ENCODE assay signal across 9 cellular contexts in genomic region chr17:35063514-35064223, GRCh38. TPM values are rescaled to one million over a fixed set of nuclear protein-coding genes. Genes with fewer than 3 reads are reported as not detected.
A peak's percentile ranks its signal among the peaks of the same experiment; 100 is the strongest.
DNase-seq lines count a peak whose midpoint lies in the region; ATAC-seq, FAIRE-seq and TF ChIP-seq lines count a peak whose summit lies in the region.
"Had no signal": no experiment of that assay in that cellular context is flagged by ENCODE, and none has a peak within 500 bp of the region (broad histone marks: within the 10 kb centered on the region; RNA-seq: fewer than 3 reads in every experiment).

RFFL (minus strand) TSS chr17:35063707; CDS start chr17:35026553, 37,154 bp downstream.

- H3K9me3 ChIP-seq in WERI-Rb-1 (ENCODE audit: severe bottlenecking), result no peaks in the 10 kb centered on the region
- no peaks in the 10 kb centered on the region for H3K9me3 ChIP-seq in spleen

- ATAC-seq in HG02970 (IDR thresholded peaks at IDR 0.05; ENCODE audit: low FRiP score, unreplicated experiment), result peak; percentile 80

- DNase-seq in NCI-H1694 (lab: John Stamatoyannopoulos, UW), result peak; percentile 18
- DNase-seq in NCI-H1694 treated with DMSO at 0.1 percent for 48 hours (lab: John Stamatoyannopoulos, UW), result no peak
- DNase-seq in NCI-H2107 (lab: John Stamatoyannopoulos, UW), result peak; percentile 80
- peak; percentile 60 for DNase-seq in WERI-Rb-1
- DNase-seq in bronchial epithelial cell (ENCODE audit: low read depth), result peak; percentile 99
- peak; percentile 89 for DNase-seq in inferior parietal cortex (ENCODE audit: extremely low spot score)
- peak; percentile 92 for DNase-seq in spleen

- peak; percentile 85 for FAIRE-seq in bronchial epithelial cell (lab: Jason Lieb, UNC)
- FAIRE-seq: A204.1 had no signal

- H3K4me3 ChIP-seq in WERI-Rb-1 (ENCODE audit: low read depth, low read length) (no peak within 1 kb of the TSS), bronchial epithelial cell (ENCODE audit: low read depth, low read length) (no peak within 1 kb of the TSS), spleen (peak within 1 kb of the TSS in 6 of 8 donors; percentile 6 to 50 (median 25))

- H3K27ac ChIP-seq in WERI-Rb-1, result no peak within 1 kb of the TSS
- H3K27ac ChIP-seq in spleen, result peak within 1 kb of the TSS; percentile 71 to 93 (median 88)

- TF ChIP-seq CTCF in WERI-Rb-1 (IDR thresholded peaks at IDR 0.05; ENCODE audit: low read depth, low read length) (peak; percentile 38; the same call in 1 of the 2 replicates), bronchial epithelial cell (IDR thresholded peaks at IDR 0.05; ENCODE audit: insufficient read depth, low read length, severe bottlenecking) (no peak), spleen (IDR thresholded peaks at IDR 0.05 in 8 of 11, conservative IDR thresholded peaks at IDR 0.05 in 3 of 11) (peak in 7 of 11 experiments; percentile 38 to 56 (median 45))

- intact Hi-C loops in spleen (cut with DNase I; ENCODE audit: low total_unique reads), result no loop called here

- peaks cover 17 to 85% (median 35%) of the 10 kb centered on the region in 6 donors for H3K4me1 ChIP-seq in spleen

- WGBS in spleen, 5 donors, result 0 to 5% (median 2%) methylated on average over 6 of the region's 6 CpGs

- no peak for TF ChIP-seq POLR2A in spleen (IDR thresholded peaks at IDR 0.05)

- H3K36me3 ChIP-seq in WERI-Rb-1 (no peaks in the 10 kb centered on the region), bronchial epithelial cell (ENCODE audit: control insufficient read depth, insufficient read depth, low read length) (peaks cover 2% of the 10 kb centered on the region), spleen (peaks cover 0 to 21% (median 0%) of the 10 kb centered on the region in 6 donors)

- H3K27me3 ChIP-seq in WERI-Rb-1 (ENCODE audit: insufficient read depth, low read depth, severe bottlenecking) (no peaks in the 10 kb centered on the region), bronchial epithelial cell (ENCODE audit: control insufficient read depth, insufficient read depth, low read length) (no peaks in the 10 kb centered on the region), spleen (replicated peaks in 1 of 7) (no peaks in the 10 kb centered on the region)

RNA-seq across cellular contexts. Expression of gene RFFL, which starts in this region (rescaled TPM):
- total RNA-seq in bronchial epithelial cell (8.4 and 20.1 TPM in 2 replicates), spleen (10 to 100 TPM; 28.1 to 39.7 (median 33.0) TPM)
- polyA plus RNA-seq in spleen, result 1 to 10 TPM; 5.7 to 9.2 (median 7.4) TPM

Comparison
In these comparisons a context has a peak if more than half of its experiments do, and no peak if none do; other contexts are left out.
1. H3K4me3 ChIP-seq: peak in spleen (6 of 8); none in WERI-Rb-1 (single experiment) and bronchial epithelial cell (single experiment).